In genomic region chr5:133938039-133938821, GRCh38 we compare ENCODE assay signal across 15 cellular contexts. TPM values are rescaled to one million over a fixed set of nuclear protein-coding genes. Genes with fewer than 3 reads are reported as not detected.
A peak's percentile ranks its signal among the peaks of the same experiment; 100 is the strongest.
DNase-seq lines count a peak whose midpoint lies in the region; ATAC-seq, FAIRE-seq and TF ChIP-seq lines count a peak whose summit lies in the region.
"Had no signal": no experiment of that assay in that cellular context is flagged by ENCODE, and none has a peak within 500 bp of the region (broad histone marks: within the 10 kb centered on the region; RNA-seq: fewer than 3 reads in every experiment).

No MANE protein-coding gene starts in this region.

- H3K4me1 ChIP-seq in K562 (replicated peaks in 1 of 2; ENCODE audit: control insufficient read depth in 2 of 2, insufficient read depth in 2 of 2, low read length in 2 of 2) (peaks cover 41 to 73% of the 10 kb centered on the region in 2 experiments), pancreas (peaks cover 0 to 3% (median 0%) of the 10 kb centered on the region in 3 donors)

- peaks cover 9% of the 10 kb centered on the region for H3K4me1 Mint-ChIP-seq in activated T-cell treated with anti-CD3 and anti-CD28 coated beads, Interleukin-2, amount 50 U/mL, for 4 hours (ENCODE audit: low read depth)
- H3K4me1 Mint-ChIP-seq: activated CD4-positive, alpha-beta T cell treated with anti-CD3 and anti-CD28 coated beads, Interleukin-2, amount 10 ng/mL, durations not matched to agents 7 days and 5 days had no signal

- no peak for TF ChIP-seq RAD21 in K562 (CRISPR knock-in tag; conservative IDR thresholded peaks at IDR 0.05 in 1 of 2, IDR thresholded peaks at IDR 0.05 in 1 of 2)

- no peaks in the 10 kb centered on the region for H3K79me2 ChIP-seq in K562 (ENCODE audit: control insufficient read depth, insufficient read depth, low read length)

- H3K9me1 ChIP-seq in K562 (ENCODE audit: control insufficient read depth, insufficient read depth, low read length) = peaks cover 3% of the 10 kb centered on the region

- in situ Hi-C loops in K562 (cut with MboI) = no loop called here

- no peaks in the 10 kb centered on the region for H3K9me3 Mint-ChIP-seq in activated T-cell treated with anti-CD3 and anti-CD28 coated beads, Interleukin-2, amount 50 U/mL, for 4 hours

- ATAC-seq in K562 (peak; percentile 80), pancreas (peak; percentile 61 to 90 (median 72))
- ATAC-seq in activated T-cell treated with anti-CD3 and anti-CD28 coated beads, Interleukin-2, amount 50 U/mL, for 4 hours = no peak
- ATAC-seq: lower lobe of right lung had no signal

- BruUV-seq in K562 (replicated peaks; lab: Mats Ljungman, UMichigan) = no TSS peak

- CTCF ChIA-PET in K562 (lab: Yijun Ruan, JAX; ENCODE audit: low intra/inter-chr PET ratio) = no interaction called here

- no peak for TF ChIP-seq POLR2A in K562 (conservative IDR thresholded peaks at IDR 0.05)

- peak overlapping the region; percentile 46; the same call in 1 of the 2 replicates for H3K4me2 ChIP-seq in K562 (ENCODE audit: insufficient read depth, low read length)

- H3K27ac ChIP-seq in K562 (ENCODE audit: extremely low read depth, low read depth, low read length) (peak overlapping the region; percentile 68), pancreas (peak overlapping the region in 3 of 4 donors; percentile 4 to 57 (median 50))
- H3K27ac ChIP-seq: ascending aorta, lower lobe of right lung had no signal

- H2AFZ ChIP-seq in K562 (ENCODE audit: low read depth, low read length) = peak overlapping the region; percentile 49

- H4K20me1 ChIP-seq in K562 (replicated peaks; ENCODE audit: control insufficient read depth, insufficient read depth, low read length) = no peaks in the 10 kb centered on the region

- TF ChIP-seq CTCF in K562 (IDR thresholded peaks at IDR 0.05 in 2 of 3, conservative IDR thresholded peaks at IDR 0.05 in 1 of 3; ENCODE audit: insufficient read depth in 2 of 3, low read depth in 1 of 3, low read length in 3 of 3) (no peak), pancreas (IDR thresholded peaks at IDR 0.05) (no peak)

- H3K4me3 Mint-ChIP-seq in activated T-cell treated with anti-CD3 and anti-CD28 coated beads, Interleukin-2, amount 50 U/mL, for 4 hours = no peak overlapping the region
- H3K4me3 Mint-ChIP-seq: activated CD4-positive, alpha-beta T cell treated with anti-CD3 and anti-CD28 coated beads, Interleukin-2, amount 10 ng/mL, durations not matched to agents 7 days and 5 days; dendritic cell treated with granulocyte-macrophage colony-stimulating factor and Interleukin-4, amounts not matched to agents 40 ng/mL and 50 ng/mL, for 4 days had no signal

- peak overlapping the region in 1 of 2 experiments; percentile 55; a peak in 2 of 4 replicates for H3K9ac ChIP-seq in K562 (ENCODE audit: insufficient read depth in 1 of 2, low read depth in 2 of 2, low read length in 2 of 2)

- H3K27me3 ChIP-seq in K562 (ENCODE audit: control insufficient read depth in 2 of 2, insufficient read depth in 2 of 2, low read length in 2 of 2) = no peaks in the 10 kb centered on the region
- H3K27me3 ChIP-seq in pancreas = no peaks in the 10 kb centered on the region
- H3K27me3 ChIP-seq: ascending aorta had no signal

- WGBS in K562 (ENCODE audit: insufficient coverage, low coverage, missing lambda C conversion rate) = 1% methylated on average over 6 of the region's 6 CpGs
- WGBS in pancreas, 2 donors = 34 to 43% methylated on average over 6 of the region's 6 CpGs

- peak; percentile 43; the same call in 1 of the 2 replicates for TF ChIP-seq EP300 in K562 (IDR thresholded peaks at IDR 0.05; ENCODE audit: low read length)

- H3K36me3 Mint-ChIP-seq in activated T-cell treated with anti-CD3 and anti-CD28 coated beads, Interleukin-2, amount 50 U/mL, for 4 hours (ENCODE audit: insufficient read depth) = no peaks in the 10 kb centered on the region

- H3K27me3 Mint-ChIP-seq in activated T-cell treated with anti-CD3 and anti-CD28 coated beads, Interleukin-2, amount 50 U/mL, for 4 hours (ENCODE audit: low read depth) = peaks cover 2% of the 10 kb centered on the region

- H3K9me3 ChIP-seq in K562 (replicated peaks; ENCODE audit: control insufficient read depth, insufficient read depth, low read depth, low read length) = no peaks in the 10 kb centered on the region; the same call in 1 of the 2 replicates
- H3K9me3 ChIP-seq in pancreas = no peaks in the 10 kb centered on the region
- H3K9me3 ChIP-seq: ascending aorta, lower lobe of right lung had no signal

- peak; percentile 10 for DNase-seq in NCI-H82 (lab: John Stamatoyannopoulos, UW)
- no peak for DNase-seq in NCI-H82 treated with DMSO at 0.1 percent for 48 hours (lab: John Stamatoyannopoulos, UW; ENCODE audit: unreplicated experiment)
- DNase-seq in NAMALWA (ENCODE audit: low spot score) = peak; percentile 70
- DNase-seq in K562 (ENCODE audit: extremely low read depth in 1 of 4, low spot score in 3 of 4) = peak in 2 of 4 experiments; percentile 74 to 84
- peak in 2 of 6 donors; percentile 29 to 32 for DNase-seq in pancreas
- DNase-seq in GM03348 (ENCODE audit: low spot score) = no peak
- no peak for DNase-seq in midbrain (lab: John Stamatoyannopoulos, UW)
- DNase-seq in activated T-cell treated with anti-CD3 and anti-CD28 coated beads, Interleukin-2, amount 50 U/mL, for 4 hours = no peak
- DNase-seq: activated CD4-positive, alpha-beta T cell treated with anti-CD3 and anti-CD28 coated beads, Interleukin-2, amount 10 ng/mL, durations not matched to agents 7 days and 5 days; lower lobe of right lung; NCI-H1930; occipital lobe; stimulated activated CD4-positive, alpha-beta T cell treated with anti-CD3 and anti-CD28 coated beads, Interleukin-12 subunit alpha, Interleukin-12 subunit beta, amount 100 ng/mL, for 4 hours had no signal

- peak; percentile 87 for FAIRE-seq in K562 (lab: Jason Lieb, UNC)
- no peak for FAIRE-seq in pancreas (lab: Jason Lieb, UNC)

- H3K4me3 ChIP-seq in K562 (no peak overlapping the region), pancreas (no peak overlapping the region)
- H3K4me3 ChIP-seq: ascending aorta, lower lobe of right lung had no signal

- POLR2A ChIA-PET in K562 (lab: Yijun Ruan, JAX) = interaction anchor here (0.6 to 3.0 kb wide), 6 partner anchors 9 to 369 kb away, joined by 3 to 13 read pairs (median 4); no protein-coding TSS in a partner anchor

- intact Hi-C loops in K562 (cut with micrococcal nuclease) (no loop called here), pancreas (cut with DNase I) (no loop called here)

- H3K36me3 ChIP-seq in K562 (ENCODE audit: control insufficient read depth, insufficient read depth, low read length) (no peaks in the 10 kb centered on the region), pancreas (no peaks in the 10 kb centered on the region)
- H3K36me3 ChIP-seq: ascending aorta, lower lobe of right lung had no signal

TF ChIP-seq in K562, 482 proteins besides CTCF, POLR2A, EP300 and RAD21 (continues in another document):
- TF ChIP-seq, protein P1, sequence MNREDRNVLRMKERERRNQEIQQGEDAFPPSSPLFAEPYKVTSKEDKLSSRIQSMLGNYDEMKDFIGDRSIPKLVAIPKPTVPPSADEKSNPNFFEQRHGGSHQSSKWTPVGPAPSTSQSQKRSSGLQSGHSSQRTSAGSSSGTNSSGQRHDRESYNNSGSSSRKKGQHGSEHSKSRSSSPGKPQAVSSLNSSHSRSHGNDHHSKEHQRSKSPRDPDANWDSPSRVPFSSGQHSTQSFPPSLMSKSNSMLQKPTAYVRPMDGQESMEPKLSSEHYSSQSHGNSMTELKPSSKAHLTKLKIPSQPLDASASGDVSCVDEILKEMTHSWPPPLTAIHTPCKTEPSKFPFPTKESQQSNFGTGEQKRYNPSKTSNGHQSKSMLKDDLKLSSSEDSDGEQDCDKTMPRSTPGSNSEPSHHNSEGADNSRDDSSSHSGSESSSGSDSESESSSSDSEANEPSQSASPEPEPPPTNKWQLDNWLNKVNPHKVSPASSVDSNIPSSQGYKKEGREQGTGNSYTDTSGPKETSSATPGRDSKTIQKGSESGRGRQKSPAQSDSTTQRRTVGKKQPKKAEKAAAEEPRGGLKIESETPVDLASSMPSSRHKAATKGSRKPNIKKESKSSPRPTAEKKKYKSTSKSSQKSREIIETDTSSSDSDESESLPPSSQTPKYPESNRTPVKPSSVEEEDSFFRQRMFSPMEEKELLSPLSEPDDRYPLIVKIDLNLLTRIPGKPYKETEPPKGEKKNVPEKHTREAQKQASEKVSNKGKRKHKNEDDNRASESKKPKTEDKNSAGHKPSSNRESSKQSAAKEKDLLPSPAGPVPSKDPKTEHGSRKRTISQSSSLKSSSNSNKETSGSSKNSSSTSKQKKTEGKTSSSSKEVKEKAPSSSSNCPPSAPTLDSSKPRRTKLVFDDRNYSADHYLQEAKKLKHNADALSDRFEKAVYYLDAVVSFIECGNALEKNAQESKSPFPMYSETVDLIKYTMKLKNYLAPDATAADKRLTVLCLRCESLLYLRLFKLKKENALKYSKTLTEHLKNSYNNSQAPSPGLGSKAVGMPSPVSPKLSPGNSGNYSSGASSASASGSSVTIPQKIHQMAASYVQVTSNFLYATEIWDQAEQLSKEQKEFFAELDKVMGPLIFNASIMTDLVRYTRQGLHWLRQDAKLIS (CRISPR knock-in tag; IDR thresholded peaks at IDR 0.05) = no peak
- TF ChIP-seq RBBP5 (IDR thresholded peaks at IDR 0.05; ENCODE audit: borderline replicate concordance, insufficient read depth, low read length, poor library complexity, severe bottlenecking) = peak; percentile 50
- no peak for TF ChIP-seq ATF7 (IDR thresholded peaks at IDR 0.05)

RNA-seq across cellular contexts. Expression of gene C5orf15, which starts 30.2 kb away (rescaled TPM):
- 43.2 and 55.8 TPM in 2 replicates for total RNA-seq in K562 (2011; cell fraction: chromatin; rRNA removed; ENCODE audit: low replicate concordance)
- total RNA-seq in K562 (2011; cell fraction: nucleolus; rRNA removed) = 42.0 and 45.9 TPM in 2 replicates
- total RNA-seq in K562 (2011; cell fraction: nucleoplasm; rRNA removed) = 49.2 and 65.0 TPM in 2 replicates
- 23.3 and 28.2 TPM in 2 replicates for total RNA-seq in K562 (2014; rRNA removed)
- 44.0 and 45.6 TPM in 2 replicates for total RNA-seq in K562 (2014; rRNA removed; fragmentation: Illumina TruSeq; extraction: Trizol)
- 35.5 and 36.3 TPM in 2 replicates for total RNA-seq in K562 (2015; rRNA removed; fragmentation: Illumina TruSeq; extraction: Trizol)
- 22.7 and 24.0 TPM in 2 replicates for total RNA-seq in K562 (2021)
- 50.7 and 52.0 TPM in 2 replicates for polyA plus RNA-seq in K562 (2011; rRNA removed)
- polyA plus RNA-seq in K562 (2011; cell fraction: cytosol; rRNA removed) = 25.2 and 36.2 TPM in 2 replicates
- polyA plus RNA-seq in K562 (2011; cell fraction: nucleus; rRNA removed) = 20.3 and 25.9 TPM in 2 replicates
- 23.1 and 36.4 TPM in 2 replicates for polyA plus RNA-seq in K562 (2012)
- polyA plus RNA-seq in K562 (2014; fragmentation: Illumina TruSeq; extraction: Trizol) = 46.4 and 49.8 TPM in 2 replicates
- polyA plus RNA-seq in K562 (2014; fragmentation: Nextera tagmentation; extraction: Ambion mirVana) = 10 to 100 TPM; 30.0 to 32.5 TPM
- 35.7 and 40.2 TPM in 2 replicates for polyA plus RNA-seq in K562 (2014; rRNA removed)
- 44.5 and 49.8 TPM in 2 replicates for polyA minus RNA-seq in K562 (2011; rRNA and poly(A)+ RNA removed)
- polyA minus RNA-seq in K562 (2011; cell fraction: cytosol; rRNA and poly(A)+ RNA removed) = 23.3 and 43.8 TPM in 2 replicates
- 9.3 and 15.6 TPM in 2 replicates for polyA minus RNA-seq in K562 (2011; cell fraction: nucleus; rRNA and poly(A)+ RNA removed)
- total RNA-seq in pancreas = 10 to 100 TPM in 3 of 6 donors, 1 to 10 TPM in 3; 6.4 to 25.4 (median 10.7) TPM
- polyA plus RNA-seq in pancreas = 10 to 100 TPM in 1 of 2 donors, 1 to 10 TPM in 1; 7.9 to 35.4 TPM
- total RNA-seq in activated T-cell treated with anti-CD3 and anti-CD28 coated beads, Interleukin-2, amount 50 U/mL, for 4 hours = 10 to 100 TPM; 26.0 to 31.2 (median 28.6) TPM

Comparison
In these comparisons a context has a peak if more than half of its experiments do, and no peak if none do; other contexts are left out.
1. DNase-seq: peak in NCI-H82 (single experiment) and NAMALWA (single experiment); none in NCI-H82 treated with DMSO at 0.1 percent for 48 hours (single experiment), GM03348 (single experiment), midbrain (single experiment) and activated T-cell treated with anti-CD3 and anti-CD28 coated beads, Interleukin-2, amount 50 U/mL, for 4 hours (single experiment).
2. ATAC-seq: peak in K562 (single experiment) and pancreas (4 of 4); none in activated T-cell treated with anti-CD3 and anti-CD28 coated beads, Interleukin-2, amount 50 U/mL, for 4 hours (0 of 2).